In the genomic region with DNA sequence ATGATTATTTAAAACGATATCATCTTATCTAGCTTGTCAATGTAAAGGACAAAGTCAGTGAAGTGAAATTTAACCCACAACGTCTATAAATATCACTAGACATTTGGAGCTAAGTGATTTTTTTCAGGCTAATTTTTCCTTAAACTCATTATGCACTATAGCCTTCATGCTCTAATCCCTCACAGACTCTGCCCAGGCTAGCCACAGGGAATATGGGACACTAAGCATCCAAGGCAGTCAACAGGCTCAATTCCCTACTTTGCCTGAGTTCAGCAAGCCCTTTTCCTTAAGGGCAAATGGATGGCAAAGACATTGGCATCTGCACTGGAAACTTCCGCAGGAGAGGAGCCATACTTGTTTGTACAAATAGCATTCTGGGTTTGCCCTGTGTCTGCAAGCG, we compare ENCODE assay signal across 22 cellular contexts.
DNase-seq lines count a peak whose midpoint lies in the region; ATAC-seq, FAIRE-seq and TF ChIP-seq lines count a peak whose summit lies in the region.
"Had no signal": no experiment of that assay in that cellular context is flagged by ENCODE, and none has a peak within 500 bp of the region (broad histone marks: within the 10 kb centered on the region; RNA-seq: fewer than 3 reads in every experiment).

No MANE protein-coding gene starts in this region.

- H3K27me3 ChIP-seq in endothelial cell of umbilical vein (ENCODE audit: control insufficient read depth in 2 of 2, insufficient read depth in 2 of 2, low read length in 2 of 2) (peaks cover 0 to 3% of the 10 kb centered on the region in 2 experiments), psoas muscle (ENCODE audit: insufficient read depth in 3 of 3, low read length in 2 of 3) (no peaks in the 10 kb centered on the region)
- H3K27me3 ChIP-seq: BLaER1 had no signal

- H3K36me3 ChIP-seq in endothelial cell of umbilical vein (ENCODE audit: control insufficient read depth in 2 of 2, extremely low read depth in 1 of 2, insufficient read depth in 2 of 2, low read length in 2 of 2): no peaks in the 10 kb centered on the region
- no peaks in the 10 kb centered on the region for H3K36me3 ChIP-seq in psoas muscle (ENCODE audit: insufficient read depth in 1 of 2, low read depth in 1 of 2)
- H3K36me3 ChIP-seq: BLaER1 had no signal

- CTCF ChIA-PET in endothelial cell of umbilical vein (lab: Charles Lee): no interaction called here

- TF ChIP-seq POLR2A in endothelial cell of umbilical vein (IDR thresholded peaks at IDR 0.05; ENCODE audit: low read depth, low read length): no peak

- H3K4me2 ChIP-seq in endothelial cell of umbilical vein (ENCODE audit: insufficient read depth, low read length): no peak overlapping the region
- H3K4me2 ChIP-seq: BLaER1 had no signal

- no peak overlapping the region for H3K27ac ChIP-seq in endothelial cell of umbilical vein (ENCODE audit: insufficient read depth, low read depth, low read length)
- peak overlapping the region; percentile 24 for H3K27ac ChIP-seq in psoas muscle
- H3K27ac ChIP-seq in substantia nigra (ENCODE audit: low read depth, low read length, poor library complexity, severe bottlenecking): no peak overlapping the region
- H3K27ac ChIP-seq: BLaER1 had no signal

- no peaks in the 10 kb centered on the region for H3K9me1 ChIP-seq in endothelial cell of umbilical vein (replicated peaks; ENCODE audit: control insufficient read depth, extremely low read depth, insufficient read depth, low read length)

- peak in 1 of 4 donors; percentile 44 for ATAC-seq in psoas muscle
- ATAC-seq: HepG2 had no signal

- intact Hi-C loops in endothelial cell of umbilical vein (cut with micrococcal nuclease): no loop called here
- intact Hi-C loops in psoas muscle (cut with DNase I): no loop called here

- H3K4me3 ChIP-seq in endothelial cell of umbilical vein (replicated peaks in 1 of 3; ENCODE audit: insufficient read depth in 1 of 3, low read depth in 1 of 3, low read length in 3 of 3) (no peak overlapping the region), psoas muscle (peak overlapping the region; percentile 3)
- H3K4me3 ChIP-seq: BLaER1 had no signal

- H2AFZ ChIP-seq in endothelial cell of umbilical vein (ENCODE audit: low read depth, low read length): no peak overlapping the region

- BruUV-seq in endothelial cell of umbilical vein (replicated peaks; lab: Mats Ljungman, UMichigan): no TSS peak

- POLR2A ChIA-PET in endothelial cell of umbilical vein (lab: Charles Lee): no interaction called here

- dilution Hi-C loops in endothelial cell of umbilical vein (cut with MboI; ENCODE audit: extremely low pct_ligation_motif_present, low sequenced_read_pairs): no loop called here

- DNase-seq in D721Med (ENCODE audit: insufficient read length, low spot score): no peak
- peak; percentile 75 for DNase-seq in NCI-H82 treated with DMSO at 0.1 percent for 48 hours (lab: John Stamatoyannopoulos, UW; ENCODE audit: unreplicated experiment)
- DNase-seq in endothelial cell of umbilical vein (ENCODE audit: low read depth, low spot score): no peak
- DNase-seq in psoas muscle: no peak
- no peak for DNase-seq in substantia nigra (lab: John Stamatoyannopoulos, UW)
- DNase-seq in NCI-H446 treated with DMSO at 0.1 percent for 48 hours (lab: John Stamatoyannopoulos, UW): no peak
- DNase-seq in SW 1271 (lab: John Stamatoyannopoulos, UW): no peak
- DNase-seq: CD4-positive, CD25-positive, alpha-beta regulatory T cell; DMS53; Karpas-422; NCI-H1092; NCI-H1417 treated with DMSO at 0.1 percent for 48 hours; NCI-H1694 treated with DMSO at 0.1 percent for 48 hours; NCI-H2081; NCI-H524 treated with DMSO at 0.1 percent for 48 hours; NCI-H774; RPMI8226; SHP77 treated with DMSO at 0.1 percent for 48 hours had no signal

- H3K4me1 ChIP-seq in endothelial cell of umbilical vein (ENCODE audit: control insufficient read depth, extremely low read depth, insufficient read depth, low read length) (no peaks in the 10 kb centered on the region), psoas muscle (peaks cover 4% of the 10 kb centered on the region)

- H4K20me1 ChIP-seq in endothelial cell of umbilical vein (replicated peaks; ENCODE audit: control insufficient read depth, extremely low read depth, insufficient read depth, low read length): no peaks in the 10 kb centered on the region
- H4K20me1 ChIP-seq: BLaER1 had no signal

- no peaks in the 10 kb centered on the region for H3K79me2 ChIP-seq in endothelial cell of umbilical vein (ENCODE audit: control insufficient read depth, insufficient read depth, low read length)

- H3K9me3 ChIP-seq in endothelial cell of umbilical vein (replicated peaks; ENCODE audit: control insufficient read depth, insufficient read depth, low read length) (no peaks in the 10 kb centered on the region), psoas muscle (no peaks in the 10 kb centered on the region)
- H3K9me3 ChIP-seq: BLaER1 had no signal

- TF ChIP-seq CTCF in D721Med (IDR thresholded peaks at IDR 0.05; ENCODE audit: insufficient read depth, missing control alignments) (no peak), endothelial cell of umbilical vein (IDR thresholded peaks at IDR 0.05; ENCODE audit: extremely low read depth in 1 of 2, insufficient read depth in 1 of 2, low read depth in 1 of 2, low read length in 2 of 2) (no peak), psoas muscle (IDR thresholded peaks at IDR 0.05) (no peak)

- no peak overlapping the region for H3K9ac ChIP-seq in endothelial cell of umbilical vein (replicated peaks; ENCODE audit: extremely low read depth, insufficient read depth, low read length)
- H3K9ac ChIP-seq: BLaER1 had no signal

- 39 to 47% (median 39%) methylated on average over 4 of the region's 4 CpGs for WGBS in psoas muscle, 3 donors

- FAIRE-seq in D721Med (lab: Jason Lieb, UNC): peak; percentile 80
- FAIRE-seq in endothelial cell of umbilical vein (lab: Jason Lieb, UNC): peak; percentile 52
- FAIRE-seq: A204.1, H54, HepG2 had no signal

TF ChIP-seq in endothelial cell of umbilical vein, 7 proteins besides CTCF, POLR2A, EP300 and RAD21:
- TF ChIP-seq EZH2 (IDR thresholded peaks at IDR 0.05; ENCODE audit: borderline replicate concordance, low read depth, low read length, severe bottlenecking): no peak
- TF ChIP-seq, protein P1, sequence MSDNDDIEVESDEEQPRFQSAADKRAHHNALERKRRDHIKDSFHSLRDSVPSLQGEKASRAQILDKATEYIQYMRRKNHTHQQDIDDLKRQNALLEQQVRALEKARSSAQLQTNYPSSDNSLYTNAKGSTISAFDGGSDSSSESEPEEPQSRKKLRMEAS (IDR thresholded peaks at IDR 0.05; ENCODE audit: insufficient read depth, insufficient read length): no peak
- TF ChIP-seq MYC (IDR thresholded peaks at IDR 0.05; ENCODE audit: low read depth, low read length): no peak
- no peak for TF ChIP-seq GATA2 (IDR thresholded peaks at IDR 0.05; ENCODE audit: insufficient read depth, insufficient read length, low read depth, low read length)
- no peak for TF ChIP-seq POLR2AphosphoS5 (IDR thresholded peaks at IDR 0.05; ENCODE audit: insufficient read depth, low read depth, low read length)
- TF ChIP-seq JUN (IDR thresholded peaks at IDR 0.05; ENCODE audit: borderline replicate concordance, insufficient read depth, insufficient read length, low read depth): no peak
- no peak for TF ChIP-seq FOS (IDR thresholded peaks at IDR 0.05; ENCODE audit: borderline replicate concordance, insufficient read depth, low read length)
